ENCODE assay signal across 1 cellular context in genomic region chr2:241025639-241026038, GRCh38.
TF ChIP-seq lines count a peak whose summit lies in the region.

No MANE protein-coding gene starts in this region.

TF ChIP-seq in HEK293, 187 proteins besides CTCF, POLR2A, EP300 and RAD21 (continued from another document):
- TF ChIP-seq TSHZ1 (tag by site-specific recombination; IDR thresholded peaks at IDR 0.05; ENCODE audit: borderline replicate concordance) (no peak), ZNF626 (tag by site-specific recombination; IDR thresholded peaks at IDR 0.05) (peak; percentile 49; the same call in 1 of the 2 replicates), TRIM28 (IDR thresholded peaks at IDR 0.05; ENCODE audit: borderline replicate concordance, low read length) (peak; percentile 97), GLI2 (tag by site-specific recombination; IDR thresholded peaks at IDR 0.05; ENCODE audit: borderline replicate concordance, low read depth) (no peak), ZNF24 (tag by site-specific recombination; IDR thresholded peaks at IDR 0.05) (no peak)
